22 cellular contexts compared by ENCODE assay signal in genomic region chr7:34313289-34313688, GRCh38.
"Had no signal": no experiment of that assay in that cellular context is flagged by ENCODE, and none has a peak within 500 bp of the region (broad histone marks: within the 10 kb centered on the region; RNA-seq: fewer than 3 reads in every experiment).

No MANE protein-coding gene starts in this region.

- H3K9me3 ChIP-seq: adrenal gland, neutrophil, ovary, prostate gland, upper lobe of left lung had no signal

- ATAC-seq: activated CD8-positive, alpha-beta T cell treated with anti-CD3 and anti-CD28 coated beads, Interleukin-2, amount 10 ng/mL, durations not matched to agents 7 days and 5 days; activated naive CD4-positive, alpha-beta T cell treated with anti-CD3 and anti-CD28 coated beads, Interleukin-2, amount 50 U/mL, for 72 hours; heart left ventricle; left cardiac atrium; stimulated activated naive CD8-positive, alpha-beta T cell treated with anti-CD3 and anti-CD28 coated beads, Interleukin-15, Interleukin-2, amounts not matched to agents 100 U/mL and 50 U/mL, for 24 hours; T-cell had no signal

- H3K27ac ChIP-seq: adrenal gland, breast epithelium, heart left ventricle, neutrophil, ovary, prostate gland, upper lobe of left lung had no signal

- DNase-seq: activated CD4-positive, alpha-beta T cell treated with anti-CD3 and anti-CD28 coated beads for 1 hour; activated CD4-positive, alpha-beta T cell treated with anti-CD3 and anti-CD28 coated beads, Interleukin-2, amount 50 U/mL, for 1 hour; activated CD8-positive, alpha-beta T cell treated with anti-CD3 and anti-CD28 coated beads, Interleukin-2, amount 10 ng/mL, durations not matched to agents 7 days and 5 days; activated gamma-delta T cell treated with Interleukin-2 at 50 U/mL for 16 hours; adrenal gland; effector CD4-positive, alpha-beta T cell; heart left ventricle; islet precursor cell; left cardiac atrium; ovary; stimulated activated CD4-positive, alpha-beta T cell treated with anti-CD3 and anti-CD28 coated beads, Interleukin-12 subunit alpha, Interleukin-12 subunit beta, amount 100 ng/mL, for 4 hours; stimulated activated CD4-positive, alpha-beta T cell treated with anti-CD3 and anti-CD28 coated beads, Interleukin-4, amount 100 ng/mL, for 4 hours; stimulated activated naive CD8-positive, alpha-beta T cell treated with anti-CD3 and anti-CD28 coated beads, Interleukin-15, Interleukin-2, amounts not matched to agents 100 U/mL and 50 U/mL, for 24 hours; T-cell; upper lobe of left lung had no signal

- H3K4me3 ChIP-seq: adrenal gland, breast epithelium, heart left ventricle, ovary, prostate gland, upper lobe of left lung had no signal

- H3K36me3 ChIP-seq: adrenal gland, breast epithelium, heart left ventricle, neutrophil, ovary, prostate gland, upper lobe of left lung had no signal

- H3K27me3 ChIP-seq: adrenal gland, breast epithelium, heart left ventricle, neutrophil, ovary, upper lobe of left lung had no signal

- H3K4me1 ChIP-seq: adrenal gland, breast epithelium, heart left ventricle, prostate gland, upper lobe of left lung had no signal

- FAIRE-seq: astrocyte, endometrium, TTC549 had no signal
